Comparison of ENCODE assay signal across 11 cellular contexts in genomic region chr9:133127340-133127981, GRCh38. TPM values are rescaled to one million over a fixed set of nuclear protein-coding genes. Genes with fewer than 3 reads are reported as not detected.
DNase-seq lines count a peak whose midpoint lies in the region; ATAC-seq, FAIRE-seq and TF ChIP-seq lines count a peak whose summit lies in the region.
"Had no signal": no experiment of that assay in that cellular context is flagged by ENCODE, and none has a peak within 500 bp of the region (broad histone marks: within the 10 kb centered on the region; RNA-seq: fewer than 3 reads in every experiment).

No MANE protein-coding gene starts in this region.

- intact Hi-C loops in breast epithelium (cut with DNase I; ENCODE audit: low total_unique reads) = no loop called here
- intact Hi-C loops in right lobe of liver (cut with DNase I) = no loop called here

- ATAC-seq in activated CD4-positive, CD25-positive, alpha-beta regulatory T cell treated with anti-CD3 and anti-CD28 coated beads, Interleukin-2, amount 50 U/mL, for 24 hours = peak; percentile 56 to 62
- peak; percentile 75 to 83 (median 80) for ATAC-seq in right lobe of liver

- H3K9me3 ChIP-seq in breast epithelium (no peaks in the 10 kb centered on the region), right lobe of liver (no peaks in the 10 kb centered on the region), tibial nerve (no peaks in the 10 kb centered on the region)

- TF ChIP-seq POLR2A in breast epithelium (IDR thresholded peaks at IDR 0.05) (no peak), right lobe of liver (IDR thresholded peaks at IDR 0.05) (no peak), tibial nerve (IDR thresholded peaks at IDR 0.05) (no peak), H54 (IDR thresholded peaks at IDR 0.05; ENCODE audit: low read depth, low read length) (no peak)

- H3K4me3 ChIP-seq in breast epithelium (peak overlapping the region in 2 of 3 donors; percentile 16 to 65), right lobe of liver (peak overlapping the region in 1 of 3 donors; percentile 2), tibial nerve (no peak overlapping the region)

- DNase-seq in activated CD4-positive, CD25-positive, alpha-beta regulatory T cell treated with anti-CD3 and anti-CD28 coated beads, Interleukin-2, amount 50 U/mL, for 72 hours = no peak
- DNase-seq in breast epithelium (ENCODE audit: low spot score in 2 of 2) (peak; percentile 72 to 95), right lobe of liver (peak; percentile 88 to 94 (median 91)), tibial nerve (ENCODE audit: low spot score in 2 of 2) (no peak), NCI-H2029 (lab: John Stamatoyannopoulos, UW) (no peak), NCI-H510A (lab: John Stamatoyannopoulos, UW) (no peak), H54 (ENCODE audit: insufficient read length, low spot score) (no peak)
- DNase-seq: naive B cell, OCI-M1 had no signal

- H3K36me3 ChIP-seq in breast epithelium = no peaks in the 10 kb centered on the region
- no peaks in the 10 kb centered on the region for H3K36me3 ChIP-seq in right lobe of liver
- no peaks in the 10 kb centered on the region for H3K36me3 ChIP-seq in tibial nerve

- no peak for FAIRE-seq in H54 (lab: Jason Lieb, UNC)

- TF ChIP-seq EP300 in tibial nerve (IDR thresholded peaks at IDR 0.05) = peak in 1 of 2 donors; percentile 24

- peaks cover 29 to 35% of the 10 kb centered on the region in 2 donors for H3K4me1 ChIP-seq in breast epithelium
- H3K4me1 ChIP-seq in right lobe of liver = peaks cover 2 to 35% (median 17%) of the 10 kb centered on the region in 4 donors
- peaks cover 0 to 58% (median 44%) of the 10 kb centered on the region in 4 donors for H3K4me1 ChIP-seq in tibial nerve

- 17% methylated on average over 12 of the region's 23 CpGs for whole genome bisulfite sequencing in right lobe of liver (ENCODE audit: insufficient coverage, low coverage, low lambda C conversion rate, missing lambda C conversion rate)
- 88 to 89% methylated on average over 14 to 23 of the region's 23 CpGs for WGBS in tibial nerve, 2 donors

- TF ChIP-seq CTCF in breast epithelium (IDR thresholded peaks at IDR 0.05) (peak in 1 of 3 donors; percentile 54), right lobe of liver (IDR thresholded peaks at IDR 0.05) (peak in 3 of 4 donors; percentile 16 to 17 (median 16)), tibial nerve (IDR thresholded peaks at IDR 0.05) (no peak)

- H3K27me3 ChIP-seq in breast epithelium = no peaks in the 10 kb centered on the region
- H3K27me3 ChIP-seq in right lobe of liver = no peaks in the 10 kb centered on the region
- H3K27me3 ChIP-seq in tibial nerve = no peaks in the 10 kb centered on the region

- H3K27ac ChIP-seq in breast epithelium (peak overlapping the region; percentile 95 to 99), right lobe of liver (peak overlapping the region; percentile 66 to 79 (median 68)), tibial nerve (peak overlapping the region in 3 of 4 donors; percentile 70 to 81 (median 74))
- H3K27ac ChIP-seq: 22Rv1 had no signal

RNA-seq across cellular contexts. Expression of gene RALGDS, which starts 6.4 kb away (rescaled TPM):
- 10 to 100 TPM; 52.0 to 94.1 (median 79.3) TPM for total RNA-seq in breast epithelium
- total RNA-seq in right lobe of liver = 10 to 100 TPM in 1 of 6 experiments, 1 to 10 TPM in 5; 4.3 to 19.8 (median 5.7) TPM
- 10 to 100 TPM; 34.5 to 60.0 (median 48.7) TPM for total RNA-seq in tibial nerve

RNA-seq across cellular contexts. Expression of gene GBGT1, which starts 36.3 kb away (rescaled TPM):
- total RNA-seq in breast epithelium (10 to 100 TPM; 14.8 to 21.3 (median 15.0) TPM), right lobe of liver (1 to 10 TPM in 5 of 6 experiments, under 1 TPM in 1; 0.68 to 3.7 (median 1.9) TPM), tibial nerve (10 to 100 TPM; 15.3 to 63.3 (median 36.8) TPM)

Comparison
In these comparisons a context has a peak if more than half of its experiments do, and no peak if none do; other contexts are left out.
1. DNase-seq: peak in breast epithelium (2 of 2) and right lobe of liver (3 of 3); none in activated CD4-positive, CD25-positive, alpha-beta regulatory T cell treated with anti-CD3 and anti-CD28 coated beads, Interleukin-2, amount 50 U/mL, for 72 hours (single experiment), tibial nerve (0 of 2), NCI-H2029 (single experiment), NCI-H510A (single experiment) and H54 (single experiment).
2. H3K4me3 ChIP-seq: peak in breast epithelium (2 of 3); none in tibial nerve (0 of 4).
3. CTCF ChIP-seq: peak in right lobe of liver (3 of 4); none in tibial nerve (0 of 5).
4. Peak in every context shown above with its lines, with median percentiles within 50 percentile points of each other: H3K27ac ChIP-seq.